ENCODE assay signal across 1 cellular context in genomic region chr4:1752284-1753041, GRCh38.
TF ChIP-seq lines count a peak whose summit lies in the region.

No MANE protein-coding gene starts in this region.

TF ChIP-seq in HepG2, 621 proteins besides CTCF, POLR2A, EP300 and RAD21 (continued from another document and continues in another):
- TF ChIP-seq SP1 (IDR thresholded peaks at IDR 0.05) (no peak), SP1 (CRISPR knock-in tag; IDR thresholded peaks at IDR 0.05) (peak; percentile 40; the same call in 1 of the 2 replicates), ZNF546 (CRISPR knock-in tag; conservative IDR thresholded peaks at IDR 0.05) (peak; percentile 32; the same call in 1 of the 2 replicates), RXRB (CRISPR knock-in tag; IDR thresholded peaks at IDR 0.05; ENCODE audit: borderline replicate concordance) (peak; percentile 38; the same call in 1 of the 2 replicates), ZNF709 (CRISPR knock-in tag; IDR thresholded peaks at IDR 0.05) (no peak), FOXA1 (IDR thresholded peaks at IDR 0.05) (no peak), FOXA1 (CRISPR knock-in tag; IDR thresholded peaks at IDR 0.05) (peak; percentile 34; the same call in 1 of the 2 replicates), RFXANK (CRISPR knock-in tag; IDR thresholded peaks at IDR 0.05) (no peak), LCORL (IDR thresholded peaks at IDR 0.05) (no peak), LCORL (CRISPR knock-in tag; IDR thresholded peaks at IDR 0.05) (peak; percentile 77), ZBTB7A (CRISPR knock-in tag; IDR thresholded peaks at IDR 0.05) (peak; percentile 46; the same call in 1 of the 2 replicates), KLF9 (CRISPR knock-in tag; IDR thresholded peaks at IDR 0.05; ENCODE audit: low read depth) (peak; percentile 69; the same call in 1 of the 2 replicates), TEAD3 (CRISPR knock-in tag; optimal IDR thresholded peaks at IDR 0.05; ENCODE audit: borderline replicate concordance) (peak; percentile 23), ZNF740 (CRISPR knock-in tag; IDR thresholded peaks at IDR 0.05) (no peak), ZNF501 (CRISPR knock-in tag; IDR thresholded peaks at IDR 0.05) (peak; percentile 21; the same call in 1 of the 2 replicates), MAFK (conservative IDR thresholded peaks at IDR 0.05 in 1 of 2, IDR thresholded peaks at IDR 0.05 in 1 of 2; ENCODE audit: low read length in 2 of 2) (no peak), NR2F6 (IDR thresholded peaks at IDR 0.05) (peak; percentile 58), NR2F6 (CRISPR knock-in tag; IDR thresholded peaks at IDR 0.05) (peak; percentile 85), ZNF687 (CRISPR knock-in tag; IDR thresholded peaks at IDR 0.05) (peak; percentile 77), ZNF550 (CRISPR knock-in tag; IDR thresholded peaks at IDR 0.05; ENCODE audit: borderline replicate concordance) (no peak), MTF1 (CRISPR knock-in tag; IDR thresholded peaks at IDR 0.05) (no peak), BCL6 (CRISPR knock-in tag; IDR thresholded peaks at IDR 0.05) (0 out of 2 replicates have a peak, but pooled peaks have one; percentile 18), ZNF567 (CRISPR knock-in tag; IDR thresholded peaks at IDR 0.05; ENCODE audit: borderline replicate concordance) (0 out of 2 replicates have a peak, but pooled peaks have one; percentile 16), SMAD9 (CRISPR knock-in tag; IDR thresholded peaks at IDR 0.05) (0 out of 2 replicates have a peak, but pooled peaks have one; percentile 39), TCF7 (IDR thresholded peaks at IDR 0.05; ENCODE audit: low read depth) (no peak), DZIP1 (CRISPR knock-in tag; IDR thresholded peaks at IDR 0.05) (no peak), NKX3-1 (CRISPR knock-in tag; IDR thresholded peaks at IDR 0.05) (peak; percentile 51; the same call in 1 of the 2 replicates), POGZ (CRISPR knock-in tag; IDR thresholded peaks at IDR 0.05) (no peak), XRCC5 (optimal IDR thresholded peaks at IDR 0.05; ENCODE audit: low read length) (no peak), HNF4G (IDR thresholded peaks at IDR 0.05; ENCODE audit: borderline replicate concordance, low read depth, low read length) (no peak), HNF4G (CRISPR knock-in tag; IDR thresholded peaks at IDR 0.05; ENCODE audit: borderline replicate concordance, low read depth) (no peak), FIP1L1 (IDR thresholded peaks at IDR 0.05; ENCODE audit: borderline replicate concordance, insufficient read depth, low read depth, low read length) (no peak; the same call in 1 of the 2 replicates), ZC3H13 (CRISPR knock-in tag; IDR thresholded peaks at IDR 0.05) (no peak), ZNF407 (CRISPR knock-in tag; IDR thresholded peaks at IDR 0.05; ENCODE audit: not compliant biosample characterization) (peak; percentile 52), ZKSCAN1 (IDR thresholded peaks at IDR 0.05; ENCODE audit: low read length) (no peak), MAZ (IDR thresholded peaks at IDR 0.05; ENCODE audit: borderline replicate concordance, low read depth, low read length) (peak; percentile 26; the same call in 1 of the 2 replicates), MAZ (CRISPR knock-in tag; IDR thresholded peaks at IDR 0.05; ENCODE audit: low read depth) (no peak; the same call in none of the 2 replicates), ARHGAP35 (CRISPR knock-in tag; IDR thresholded peaks at IDR 0.05; ENCODE audit: borderline replicate concordance) (0 out of 2 replicates have a peak, but pooled peaks have one; percentile 22), PPARG (CRISPR knock-in tag; conservative IDR thresholded peaks at IDR 0.05) (0 out of 2 replicates have a peak, but pooled peaks have one; percentile 18), CHCHD3 (CRISPR knock-in tag; IDR thresholded peaks at IDR 0.05) (peak; percentile 80; the same call in 1 of the 2 replicates)
- TF ChIP-seq, protein P1, sequence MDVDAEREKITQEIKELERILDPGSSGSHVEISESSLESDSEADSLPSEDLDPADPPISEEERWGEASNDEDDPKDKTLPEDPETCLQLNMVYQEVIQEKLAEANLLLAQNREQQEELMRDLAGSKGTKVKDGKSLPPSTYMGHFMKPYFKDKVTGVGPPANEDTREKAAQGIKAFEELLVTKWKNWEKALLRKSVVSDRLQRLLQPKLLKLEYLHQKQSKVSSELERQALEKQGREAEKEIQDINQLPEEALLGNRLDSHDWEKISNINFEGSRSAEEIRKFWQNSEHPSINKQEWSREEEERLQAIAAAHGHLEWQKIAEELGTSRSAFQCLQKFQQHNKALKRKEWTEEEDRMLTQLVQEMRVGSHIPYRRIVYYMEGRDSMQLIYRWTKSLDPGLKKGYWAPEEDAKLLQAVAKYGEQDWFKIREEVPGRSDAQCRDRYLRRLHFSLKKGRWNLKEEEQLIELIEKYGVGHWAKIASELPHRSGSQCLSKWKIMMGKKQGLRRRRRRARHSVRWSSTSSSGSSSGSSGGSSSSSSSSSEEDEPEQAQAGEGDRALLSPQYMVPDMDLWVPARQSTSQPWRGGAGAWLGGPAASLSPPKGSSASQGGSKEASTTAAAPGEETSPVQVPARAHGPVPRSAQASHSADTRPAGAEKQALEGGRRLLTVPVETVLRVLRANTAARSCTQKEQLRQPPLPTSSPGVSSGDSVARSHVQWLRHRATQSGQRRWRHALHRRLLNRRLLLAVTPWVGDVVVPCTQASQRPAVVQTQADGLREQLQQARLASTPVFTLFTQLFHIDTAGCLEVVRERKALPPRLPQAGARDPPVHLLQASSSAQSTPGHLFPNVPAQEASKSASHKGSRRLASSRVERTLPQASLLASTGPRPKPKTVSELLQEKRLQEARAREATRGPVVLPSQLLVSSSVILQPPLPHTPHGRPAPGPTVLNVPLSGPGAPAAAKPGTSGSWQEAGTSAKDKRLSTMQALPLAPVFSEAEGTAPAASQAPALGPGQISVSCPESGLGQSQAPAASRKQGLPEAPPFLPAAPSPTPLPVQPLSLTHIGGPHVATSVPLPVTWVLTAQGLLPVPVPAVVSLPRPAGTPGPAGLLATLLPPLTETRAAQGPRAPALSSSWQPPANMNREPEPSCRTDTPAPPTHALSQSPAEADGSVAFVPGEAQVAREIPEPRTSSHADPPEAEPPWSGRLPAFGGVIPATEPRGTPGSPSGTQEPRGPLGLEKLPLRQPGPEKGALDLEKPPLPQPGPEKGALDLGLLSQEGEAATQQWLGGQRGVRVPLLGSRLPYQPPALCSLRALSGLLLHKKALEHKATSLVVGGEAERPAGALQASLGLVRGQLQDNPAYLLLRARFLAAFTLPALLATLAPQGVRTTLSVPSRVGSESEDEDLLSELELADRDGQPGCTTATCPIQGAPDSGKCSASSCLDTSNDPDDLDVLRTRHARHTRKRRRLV (CRISPR knock-in tag; IDR thresholded peaks at IDR 0.05) = 0 out of 2 replicates have a peak, but pooled peaks have one; percentile 63
